Comparison of ENCODE assay signal across 8 cellular contexts in the genomic region with DNA sequence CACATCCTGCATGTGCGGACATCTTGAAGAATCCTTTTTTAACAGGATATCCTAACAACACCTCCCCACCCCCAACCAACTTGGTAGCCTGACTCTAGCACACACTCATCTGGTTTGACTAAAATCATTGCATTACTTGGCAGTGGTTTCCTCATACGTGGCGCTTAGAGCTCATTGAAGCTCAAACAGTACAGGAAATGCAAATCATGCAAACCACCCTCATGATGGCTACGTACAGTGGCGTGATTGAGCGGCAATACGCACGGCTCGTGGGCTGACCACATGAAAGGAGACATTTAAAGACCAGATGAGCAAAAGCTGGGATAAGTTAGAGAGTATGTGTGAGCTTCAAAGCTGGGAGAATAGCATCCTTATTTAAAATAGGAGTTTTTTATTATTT.
DNase-seq lines count a peak whose midpoint lies in the region; ATAC-seq and TF ChIP-seq lines count a peak whose summit lies in the region.

No MANE protein-coding gene starts in this region.

- H3K9ac ChIP-seq in Loucy (ENCODE audit: low read depth, low read length, poor library complexity, severe bottlenecking): no peak overlapping the region

- H3K4me3 Mint-ChIP-seq in CD14-positive monocyte: peak overlapping the region in 1 of 2 donors; percentile 54
- H3K4me3 Mint-ChIP-seq in activated T-helper 2 cell treated with anti-CD3 and anti-CD28 coated beads, Interferon-gamma antibody, Interleukin-2, Interleukin-4, amounts not matched to agents 10 μg/mL and 5 μg/mL and 100 μg/mL, durations not matched to agents 14 hours and 24 hours and 36 hours (ENCODE audit: low read depth): peak overlapping the region; percentile 44

- H3K4me3 ChIP-seq in Loucy (ENCODE audit: low read length, poor library complexity, severe bottlenecking) (peak overlapping the region; percentile 21), A673 (ENCODE audit: low read depth, low read length, poor library complexity, severe bottlenecking) (no peak overlapping the region)

- H3K9me3 Mint-ChIP-seq in CD14-positive monocyte: peaks cover 0 to 7% (median 1%) of the 10 kb centered on the region in 7 donors
- H3K9me3 Mint-ChIP-seq in activated T-helper 2 cell treated with anti-CD3 and anti-CD28 coated beads, Interferon-gamma antibody, Interleukin-2, Interleukin-4, amounts not matched to agents 10 μg/mL and 5 μg/mL and 100 μg/mL, durations not matched to agents 14 hours and 24 hours and 36 hours: peaks cover 4% of the 10 kb centered on the region

- peak; percentile 47 for DNase-seq in CD14-positive monocyte (ENCODE audit: low spot score)
- peak; percentile 76 for DNase-seq in activated T-helper 2 cell treated with anti-CD3 and anti-CD28 coated beads, Interferon-gamma antibody, Interleukin-2, Interleukin-4, amounts not matched to agents 10 μg/mL and 5 μg/mL and 100 μg/mL, durations not matched to agents 14 hours and 24 hours and 36 hours (ENCODE audit: low spot score)
- peak; percentile 45 to 54 for DNase-seq in stimulated activated CD4-positive, alpha-beta T cell treated with anti-CD3 and anti-CD28 coated beads, Interleukin-12 subunit alpha, Interleukin-12 subunit beta, amount 100 ng/mL, for 24 hours (ENCODE audit: low read depth in 2 of 2)
- DNase-seq in HPDE6-E6E7 (ENCODE audit: extremely low spot score): no peak
- no peak for DNase-seq in posterior vena cava (ENCODE audit: low spot score)
- no peak for DNase-seq in A673 (ENCODE audit: low spot score)

- intact Hi-C loops in CD14-positive monocyte (cut with micrococcal nuclease): no loop called here
- intact Hi-C loops in activated T-helper 2 cell treated with anti-CD3 and anti-CD28 coated beads, Interferon-gamma antibody, Interleukin-2, Interleukin-4, amounts not matched to agents 10 μg/mL and 5 μg/mL and 100 μg/mL, durations not matched to agents 14 hours and 24 hours and 36 hours (cut with micrococcal nuclease): loop anchor here (1.0 to 5.0 kb wide), 8 partner anchors 17 to 334 kb away; no protein-coding TSS in a partner anchor
- intact Hi-C loops in posterior vena cava (cut with DNase I): no loop called here
- intact Hi-C loops in A673 (cut with micrococcal nuclease; ENCODE audit: unreplicated experiment): no loop called here

- H3K36me3 ChIP-seq in Loucy (ENCODE audit: insufficient read depth, low read length) (no peaks in the 10 kb centered on the region), A673 (ENCODE audit: insufficient read depth, low read length, poor library complexity, severe bottlenecking) (no peaks in the 10 kb centered on the region)

- peak; percentile 97 for ATAC-seq in GM21447 (IDR thresholded peaks at IDR 0.05; ENCODE audit: unreplicated experiment)

- H3K4me1 Mint-ChIP-seq in CD14-positive monocyte: peaks cover 4% of the 10 kb centered on the region
- H3K4me1 Mint-ChIP-seq in activated T-helper 2 cell treated with anti-CD3 and anti-CD28 coated beads, Interferon-gamma antibody, Interleukin-2, Interleukin-4, amounts not matched to agents 10 μg/mL and 5 μg/mL and 100 μg/mL, durations not matched to agents 14 hours and 24 hours and 36 hours (ENCODE audit: low read depth): peaks cover 56% of the 10 kb centered on the region

- CTCF ChIA-PET in A673 (lab: Charles Lee): no interaction called here

- peaks cover 43% of the 10 kb centered on the region for H3K4me1 ChIP-seq in Loucy (ENCODE audit: insufficient read depth, low read length, poor library complexity, severe bottlenecking)
- peaks cover 16% of the 10 kb centered on the region for H3K4me1 ChIP-seq in A673 (ENCODE audit: insufficient read depth, low read length, poor library complexity, severe bottlenecking)

- peak overlapping the region; percentile 59 for H3K4me2 ChIP-seq in Loucy (ENCODE audit: low read depth, low read length, poor library complexity, severe bottlenecking)

- H3K27ac ChIP-seq in A673 (ENCODE audit: low read depth, low read length, poor library complexity, severe bottlenecking): no peak overlapping the region

- H3K9me2 ChIP-seq in Loucy (replicated peaks; ENCODE audit: low read depth, low read length): no peaks in the 10 kb centered on the region

- H3K27ac Mint-ChIP-seq in CD14-positive monocyte: peak overlapping the region in 3 of 7 donors; percentile 15 to 41 (median 38)
- H3K27ac Mint-ChIP-seq in activated T-helper 2 cell treated with anti-CD3 and anti-CD28 coated beads, Interferon-gamma antibody, Interleukin-2, Interleukin-4, amounts not matched to agents 10 μg/mL and 5 μg/mL and 100 μg/mL, durations not matched to agents 14 hours and 24 hours and 36 hours: peak overlapping the region; percentile 94

- no peak for TF ChIP-seq CTCF in CD14-positive monocyte (IDR thresholded peaks at IDR 0.05)
- no peak for TF ChIP-seq CTCF in Loucy (conservative IDR thresholded peaks at IDR 0.05; ENCODE audit: low read length)
- TF ChIP-seq CTCF in A673 (conservative IDR thresholded peaks at IDR 0.05; ENCODE audit: low read depth, low read length): no peak

- no TSS peak for BruUV-seq in A673 (replicated peaks; lab: Mats Ljungman, UMichigan)

- H3K36me3 Mint-ChIP-seq in CD14-positive monocyte: peaks cover 2 to 7% of the 10 kb centered on the region in 2 donors
- H3K36me3 Mint-ChIP-seq in activated T-helper 2 cell treated with anti-CD3 and anti-CD28 coated beads, Interferon-gamma antibody, Interleukin-2, Interleukin-4, amounts not matched to agents 10 μg/mL and 5 μg/mL and 100 μg/mL, durations not matched to agents 14 hours and 24 hours and 36 hours (ENCODE audit: low read depth): peaks cover 61% of the 10 kb centered on the region

- H3K27me3 Mint-ChIP-seq in CD14-positive monocyte (ENCODE audit: low read depth in 3 of 3): peaks cover 0 to 2% (median 0%) of the 10 kb centered on the region in 3 donors
- no peaks in the 10 kb centered on the region for H3K27me3 Mint-ChIP-seq in activated T-helper 2 cell treated with anti-CD3 and anti-CD28 coated beads, Interferon-gamma antibody, Interleukin-2, Interleukin-4, amounts not matched to agents 10 μg/mL and 5 μg/mL and 100 μg/mL, durations not matched to agents 14 hours and 24 hours and 36 hours (ENCODE audit: low read depth)

- H3F3A ChIP-seq in Loucy (ENCODE audit: low read depth): 0 out of 2 replicates have a peak, but pooled peaks cover 5% of the 10 kb centered on the region

- H3K79me2 ChIP-seq in Loucy (ENCODE audit: insufficient read depth, low read length): no peaks in the 10 kb centered on the region

- no peak overlapping the region for H2AFZ ChIP-seq in Loucy (ENCODE audit: low read length)

- H3K27me3 ChIP-seq in Loucy (ENCODE audit: insufficient read depth, low read length, poor library complexity, severe bottlenecking) (no peaks in the 10 kb centered on the region), A673 (replicated peaks; ENCODE audit: insufficient read depth, low read depth, low read length, poor library complexity) (no peaks in the 10 kb centered on the region)

- H4K20me1 ChIP-seq in Loucy (ENCODE audit: insufficient read depth, low read length, poor library complexity, severe bottlenecking): no peaks in the 10 kb centered on the region

- H3K9me3 ChIP-seq in Loucy (ENCODE audit: insufficient read depth, low read depth, low read length) (no peaks in the 10 kb centered on the region), A673 (ENCODE audit: low read depth, low read length, poor library complexity, severe bottlenecking) (no peaks in the 10 kb centered on the region)

- POLR2A ChIA-PET in A673 (lab: Charles Lee; ENCODE audit: low non-redundant PET): no interaction called here

Comparison
In these comparisons a context has a peak if more than half of its experiments do, and no peak if none do; other contexts are left out.
1. DNase-seq: peak in CD14-positive monocyte (single experiment), activated T-helper 2 cell treated with anti-CD3 and anti-CD28 coated beads, Interferon-gamma antibody, Interleukin-2, Interleukin-4, amounts not matched to agents 10 μg/mL and 5 μg/mL and 100 μg/mL, durations not matched to agents 14 hours and 24 hours and 36 hours (single experiment) and stimulated activated CD4-positive, alpha-beta T cell treated with anti-CD3 and anti-CD28 coated beads, Interleukin-12 subunit alpha, Interleukin-12 subunit beta, amount 100 ng/mL, for 24 hours (2 of 2); none in HPDE6-E6E7 (single experiment), posterior vena cava (single experiment) and A673 (single experiment).